Comparison of ENCODE assay signal across 19 cellular contexts in genomic region chr17:55730380-55730779, GRCh38. TPM values are rescaled to one million over a fixed set of nuclear protein-coding genes. Genes with fewer than 3 reads are reported as not detected.
DNase-seq lines count a peak whose midpoint lies in the region; ATAC-seq, FAIRE-seq and TF ChIP-seq lines count a peak whose summit lies in the region.
"Had no signal": no experiment of that assay in that cellular context is flagged by ENCODE, and none has a peak within 500 bp of the region (broad histone marks: within the 10 kb centered on the region; RNA-seq: fewer than 3 reads in every experiment).

No MANE protein-coding gene starts in this region.

- no peak for FAIRE-seq in K562 (lab: Jason Lieb, UNC)

- H3K9me3 ChIP-seq in BE2C (no peaks in the 10 kb centered on the region), K562 (replicated peaks; ENCODE audit: control insufficient read depth, insufficient read depth, low read depth, low read length) (no peaks in the 10 kb centered on the region), right cardiac atrium (ENCODE audit: control insufficient read depth, low read length) (no peaks in the 10 kb centered on the region), skeletal muscle satellite cell (replicated peaks; ENCODE audit: low read length) (no peaks in the 10 kb centered on the region)
- H3K9me3 ChIP-seq: ovary, uterus had no signal

- 7% methylated on average over 1 of the region's 1 CpG for WGBS in K562 (ENCODE audit: insufficient coverage, low coverage, missing lambda C conversion rate)
- 6% methylated on average over 1 of the region's 1 CpG for WGBS in right cardiac atrium

- peaks cover 3% of the 10 kb centered on the region for H3K9me1 ChIP-seq in K562 (ENCODE audit: control insufficient read depth, insufficient read depth, low read length)

- H3K4me1 ChIP-seq in BE2C, result peaks cover 53% of the 10 kb centered on the region
- peaks cover 4 to 41% of the 10 kb centered on the region in 2 experiments; a peak in 4 of 5 replicates for H3K4me1 ChIP-seq in K562 (replicated peaks in 1 of 2; ENCODE audit: control insufficient read depth in 2 of 2, insufficient read depth in 2 of 2, low read length in 2 of 2)
- H3K4me1 ChIP-seq in right cardiac atrium (ENCODE audit: control insufficient read depth, insufficient read depth, low read length), result peaks cover 11% of the 10 kb centered on the region
- peaks cover 75% of the 10 kb centered on the region for H3K4me1 ChIP-seq in skeletal muscle satellite cell (ENCODE audit: control insufficient read depth, insufficient read depth, low read length)
- H3K4me1 ChIP-seq: uterus had no signal

- no peak for TF ChIP-seq CTCF in BE2C (IDR thresholded peaks at IDR 0.05; ENCODE audit: low read depth, low read length)
- TF ChIP-seq CTCF in K562 (IDR thresholded peaks at IDR 0.05 in 2 of 3, conservative IDR thresholded peaks at IDR 0.05 in 1 of 3; ENCODE audit: insufficient read depth in 2 of 3, low read depth in 1 of 3, low read length in 3 of 3), result no peak

- ATAC-seq in K562, result no peak
- no peak for ATAC-seq in right cardiac atrium
- ATAC-seq in HG03354 (IDR thresholded peaks at IDR 0.05; ENCODE audit: poor library complexity, severe bottlenecking, unreplicated experiment), result no peak
- ATAC-seq: activated CD8-positive, alpha-beta T cell treated with anti-CD3 and anti-CD28 coated beads for 36 hours; activated T-cell treated with anti-CD3 and anti-CD28 coated beads, Interleukin-2, amount 50 U/mL, for 72 hours; T-cell had no signal

- no peak for TF ChIP-seq EP300 in K562 (IDR thresholded peaks at IDR 0.05; ENCODE audit: low read length)

- intact Hi-C loops in K562 (cut with micrococcal nuclease), result loop anchor here (5.0 to 10.0 kb wide), 3 partner anchors 42 to 276 kb away; no protein-coding TSS in a partner anchor
- intact Hi-C loops in right cardiac atrium (cut with DNase I), result no loop called here

- H3K36me3 ChIP-seq in BE2C (no peaks in the 10 kb centered on the region), K562 (ENCODE audit: control insufficient read depth, insufficient read depth, low read length) (no peaks in the 10 kb centered on the region), skeletal muscle satellite cell (ENCODE audit: insufficient read depth, low read length) (no peaks in the 10 kb centered on the region)
- H3K36me3 ChIP-seq: ovary, uterus had no signal

- no peaks in the 10 kb centered on the region for H4K20me1 ChIP-seq in K562 (replicated peaks; ENCODE audit: control insufficient read depth, insufficient read depth, low read length)

- POLR2A ChIA-PET in K562 (lab: Yijun Ruan, JAX), result interaction anchor here (1.1 to 1.3 kb wide), 4 partner anchors 9 to 87 kb away, joined by 3 to 4 read pairs (median 3); no protein-coding TSS in a partner anchor

- TF ChIP-seq RAD21 in K562 (CRISPR knock-in tag; conservative IDR thresholded peaks at IDR 0.05 in 1 of 2, IDR thresholded peaks at IDR 0.05 in 1 of 2), result no peak

- peak overlapping the region; percentile 48 for H3K4me3 ChIP-seq in BE2C (ENCODE audit: low read depth, low read length)
- no peak overlapping the region for H3K4me3 ChIP-seq in K562
- peak overlapping the region; percentile 72 for H3K4me3 ChIP-seq in right cardiac atrium (ENCODE audit: low read length)
- H3K4me3 ChIP-seq in skeletal muscle satellite cell (ENCODE audit: low read length), result no peak overlapping the region
- H3K4me3 ChIP-seq: ovary, uterus had no signal

- H3K9ac ChIP-seq in K562 (ENCODE audit: insufficient read depth in 1 of 2, low read depth in 2 of 2, low read length in 2 of 2) (no peak overlapping the region), skeletal muscle satellite cell (ENCODE audit: low read depth, low read length) (no peak overlapping the region)

- H2AFZ ChIP-seq in K562 (ENCODE audit: low read depth, low read length), result peak overlapping the region; percentile 99

- H3K4me2 ChIP-seq in K562 (ENCODE audit: insufficient read depth, low read length) (no peak overlapping the region), skeletal muscle satellite cell (ENCODE audit: low read length) (peak overlapping the region; percentile 72)

- DNase-seq in BE2C (no peak), K562 (ENCODE audit: extremely low read depth in 1 of 4, low spot score in 3 of 4) (no peak), right cardiac atrium (no peak), ACHN (no peak), NCI-H1436 (lab: John Stamatoyannopoulos, UW) (no peak)
- DNase-seq in activated CD4-positive, CD25-positive, alpha-beta regulatory T cell treated with anti-CD3 and anti-CD28 coated beads, Interleukin-2, amount 50 U/mL, for 72 hours, result no peak
- DNase-seq: activated CD8-positive, alpha-beta T cell treated with anti-CD3 and anti-CD28 coated beads for 36 hours; activated naive CD8-positive, alpha-beta T cell treated with anti-CD3 and anti-CD28 coated beads, Interleukin-2, amount 10 ng/mL, durations not matched to agents 7 days and 5 days; activated T-cell treated with anti-CD3 and anti-CD28 coated beads, Interleukin-2, amount 50 U/mL, for 72 hours; effector CD8-positive, alpha-beta T cell; HFFc6; NK-92 treated with Interleukin-12 subunit alpha and Interleukin-12 subunit beta, amount 100 ng/mL, for 24 hours; ovary; stimulated activated CD4-positive, alpha-beta T cell treated with anti-CD3 and anti-CD28 coated beads, Interleukin-12 subunit alpha, Interleukin-12 subunit beta, amount 100 ng/mL, for 4 hours; T-cell; uterus had no signal

- CTCF ChIA-PET in K562 (lab: Yijun Ruan, JAX; ENCODE audit: low intra/inter-chr PET ratio), result no interaction called here

- BruUV-seq in K562 (replicated peaks; lab: Mats Ljungman, UMichigan), result no TSS peak

- in situ Hi-C loops in K562 (cut with MboI), result no loop called here
- in situ Hi-C loops in ACHN (cut with HindIII; ENCODE audit: low pct_ligation_motif_present, low pct_unique_long_range_greater_than_20kb, low sequenced_read_pairs), result no loop called here

- H3K79me2 ChIP-seq in K562 (ENCODE audit: control insufficient read depth, insufficient read depth, low read length), result no peaks in the 10 kb centered on the region

- H3K27me3 ChIP-seq in BE2C (no peaks in the 10 kb centered on the region), K562 (ENCODE audit: control insufficient read depth in 2 of 2, insufficient read depth in 2 of 2, low read length in 2 of 2) (no peaks in the 10 kb centered on the region), right cardiac atrium (ENCODE audit: control insufficient read depth, insufficient read depth) (no peaks in the 10 kb centered on the region), skeletal muscle satellite cell (ENCODE audit: control insufficient read depth, insufficient read depth, low read length) (no peaks in the 10 kb centered on the region)
- H3K27me3 ChIP-seq: ovary, uterus had no signal

- TF ChIP-seq POLR2A in K562 (conservative IDR thresholded peaks at IDR 0.05), result no peak

- no peak overlapping the region for H3K27ac ChIP-seq in K562 (ENCODE audit: extremely low read depth, low read depth, low read length)
- no peak overlapping the region for H3K27ac ChIP-seq in right cardiac atrium (ENCODE audit: low read length)
- H3K27ac ChIP-seq: RWPE1 had no signal

RNA-seq across cellular contexts. Expression of gene TMEM100, which starts 7.7 kb away (rescaled TPM):
- polyA plus RNA-seq in BE2C (2012; ENCODE audit: insufficient read depth, insufficient read length, low read depth), result 8.4 TPM
- not detected in 2 replicates for total RNA-seq in K562 (2011; cell fraction: chromatin; rRNA removed; ENCODE audit: low replicate concordance)
- total RNA-seq in K562 (2011; cell fraction: nucleolus; rRNA removed), result not detected in 2 replicates
- total RNA-seq in K562 (2011; cell fraction: nucleoplasm; rRNA removed), result 1.0 and 1.6 TPM in 2 replicates
- 0.08 and 0.50 TPM in 2 replicates for total RNA-seq in K562 (2014; rRNA removed)
- total RNA-seq in K562 (2014; rRNA removed; fragmentation: Illumina TruSeq; extraction: Trizol), result 0.16 and 0.22 TPM in 2 replicates
- 0.23 and 0.29 TPM in 2 replicates for total RNA-seq in K562 (2015; rRNA removed; fragmentation: Illumina TruSeq; extraction: Trizol)
- total RNA-seq in K562 (2021), result 0.20 and 0.34 TPM in 2 replicates
- polyA plus RNA-seq in K562 (2011; rRNA removed), result 0.14 TPM in 1 of 2 replicates, not detected in the other
- polyA plus RNA-seq in K562 (2011; cell fraction: cytosol; rRNA removed), result not detected in 2 replicates
- polyA plus RNA-seq in K562 (2011; cell fraction: nucleus; rRNA removed), result 0.25 TPM in 1 of 2 replicates, not detected in the other
- 0.40 and 0.76 TPM in 2 replicates for polyA plus RNA-seq in K562 (2012)
- polyA plus RNA-seq in K562 (2014; fragmentation: Illumina TruSeq; extraction: Trizol), result 0.19 and 0.42 TPM in 2 replicates
- under 1 TPM; 0.13 to 0.18 TPM for polyA plus RNA-seq in K562 (2014; fragmentation: Nextera tagmentation; extraction: Ambion mirVana)
- 0.12 TPM in 1 of 2 replicates, not detected in the other for polyA plus RNA-seq in K562 (2014; rRNA removed)
- polyA minus RNA-seq in K562 (2011; rRNA and poly(A)+ RNA removed), result 0.09 TPM in 1 of 2 replicates, not detected in the other
- polyA minus RNA-seq in K562 (2011; cell fraction: cytosol; rRNA and poly(A)+ RNA removed), result not detected in 2 replicates
- polyA minus RNA-seq in K562 (2011; cell fraction: nucleus; rRNA and poly(A)+ RNA removed), result 0.56 TPM in 1 of 2 replicates, not detected in the other
- total RNA-seq in right cardiac atrium, result 10 to 100 TPM; 24.7 to 37.2 (median 31.0) TPM
- 13.2 TPM for polyA plus RNA-seq in right cardiac atrium
- 6.3 and 13.3 TPM in 2 replicates for total RNA-seq in skeletal muscle satellite cell (2012; rRNA removed)
- total RNA-seq: activated CD8-positive, alpha-beta T cell treated with anti-CD3 and anti-CD28 coated beads for 36 hours; activated naive CD8-positive, alpha-beta T cell treated with anti-CD3 and anti-CD28 coated beads, Interleukin-2, amount 10 ng/mL, durations not matched to agents 7 days and 5 days; activated T-cell treated with anti-CD3 and anti-CD28 coated beads, Interleukin-2, amount 50 U/mL, for 72 hours had no signal

RNA-seq across cellular contexts. Expression of gene PCTP, which starts 20.5 kb away (rescaled TPM):
- polyA plus RNA-seq in BE2C (2012; ENCODE audit: insufficient read depth, insufficient read length, low read depth), result 24.6 TPM
- total RNA-seq in K562 (2011; cell fraction: chromatin; rRNA removed; ENCODE audit: low replicate concordance), result 19.4 and 28.2 TPM in 2 replicates
- total RNA-seq in K562 (2011; cell fraction: nucleolus; rRNA removed), result 14.7 and 19.2 TPM in 2 replicates
- total RNA-seq in K562 (2011; cell fraction: nucleoplasm; rRNA removed), result 24.1 and 28.7 TPM in 2 replicates
- total RNA-seq in K562 (2014; rRNA removed) (39.8 and 41.2 TPM in 2 replicates), K562 (2014; rRNA removed; fragmentation: Illumina TruSeq; extraction: Trizol) (42.7 and 43.3 TPM in 2 replicates), K562 (2015; rRNA removed; fragmentation: Illumina TruSeq; extraction: Trizol) (48.6 and 48.8 TPM in 2 replicates), K562 (2021) (33.1 and 33.8 TPM in 2 replicates), right cardiac atrium (10 to 100 TPM; 11.9 to 17.6 (median 15.9) TPM)
- polyA plus RNA-seq in K562 (2011; rRNA removed) (53.4 and 62.3 TPM in 2 replicates), K562 (2014; fragmentation: Illumina TruSeq; extraction: Trizol) (55.5 and 62.2 TPM in 2 replicates), K562 (2014; fragmentation: Nextera tagmentation; extraction: Ambion mirVana) (10 to 100 TPM; 10.9 to 12.4 TPM), K562 (2014; rRNA removed) (37.4 and 47.1 TPM in 2 replicates), right cardiac atrium (15.0 TPM)
- 30.1 and 56.9 TPM in 2 replicates for polyA plus RNA-seq in K562 (2011; cell fraction: cytosol; rRNA removed)
- 18.4 and 28.6 TPM in 2 replicates for polyA plus RNA-seq in K562 (2011; cell fraction: nucleus; rRNA removed)
- polyA plus RNA-seq in K562 (2012), result 44.4 and 45.6 TPM in 2 replicates
- 53.5 and 54.3 TPM in 2 replicates for polyA minus RNA-seq in K562 (2011; rRNA and poly(A)+ RNA removed)
- 14.6 and 16.9 TPM in 2 replicates for polyA minus RNA-seq in K562 (2011; cell fraction: cytosol; rRNA and poly(A)+ RNA removed)
- polyA minus RNA-seq in K562 (2011; cell fraction: nucleus; rRNA and poly(A)+ RNA removed), result 15.3 and 29.4 TPM in 2 replicates
- total RNA-seq in skeletal muscle satellite cell (2012; rRNA removed), result 13.7 and 16.8 TPM in 2 replicates

Comparison
In these comparisons a context has a peak if more than half of its experiments do, and no peak if none do; other contexts are left out.
1. H3K4me3 ChIP-seq: peak in BE2C (single experiment) and right cardiac atrium (single experiment); none in K562 (single experiment) and skeletal muscle satellite cell (single experiment).
2. RNA of gene TMEM100, which starts 7.7 kb away (total RNA-seq): 24.7 to 37.2 TPM in right cardiac atrium; 0.08 to 1.6 TPM in K562; every median in the first group is over 4 times any median in the second.